19 cellular contexts compared by ENCODE assay signal in genomic region chr5:76487784-76488183, GRCh38.
DNase-seq lines count a peak whose midpoint lies in the region; ATAC-seq, FAIRE-seq and TF ChIP-seq lines count a peak whose summit lies in the region.
"Had no signal": no experiment of that assay in that cellular context is flagged by ENCODE, and none has a peak within 500 bp of the region (broad histone marks: within the 10 kb centered on the region; RNA-seq: fewer than 3 reads in every experiment).

No MANE protein-coding gene starts in this region.

- no peak for DNase-seq in D721Med (ENCODE audit: insufficient read length, low spot score)
- no peak for DNase-seq in GM12892 (ENCODE audit: insufficient read length)
- DNase-seq in NCI-H82 (lab: John Stamatoyannopoulos, UW), result peak; percentile 41
- no peak for DNase-seq in NOMO-1 treated with DMSO at 0.1 percent for 48 hours (lab: John Stamatoyannopoulos, UW; ENCODE audit: unreplicated experiment)
- no peak for DNase-seq in GM03348 (ENCODE audit: low spot score)
- DNase-seq in Right ventricle myocardium inferior (ENCODE audit: missing footprints), result no peak
- DNase-seq: C1 segment of cervical spinal cord; Calu3; CD4-positive, alpha-beta memory T cell; COR-L47; DMS53; DMS79 treated with DMSO at 0.1 percent for 48 hours; GF-D8; GOT3; H7 had no signal

- peak; percentile 37 for ATAC-seq in activated T-helper 17 cell treated with anti-CD3 and anti-CD28 coated beads, Interleukin-2, amount 50 U/mL, for 72 hours (replicated peaks)
- ATAC-seq in GM21717 (IDR thresholded peaks at IDR 0.05; ENCODE audit: unreplicated experiment) (no peak), Right ventricle myocardium inferior (no peak)
- ATAC-seq: HCT116 had no signal

- H3K4me1 Mint-ChIP-seq in activated T-helper 17 cell treated with anti-CD3 and anti-CD28 coated beads, Interleukin-2, amount 50 U/mL, for 72 hours, result peaks cover 43% of the 10 kb centered on the region

- H3K4me3 Mint-ChIP-seq in activated T-helper 17 cell treated with anti-CD3 and anti-CD28 coated beads, Interleukin-2, amount 50 U/mL, for 72 hours, result no peak overlapping the region

- peak; percentile 56 for FAIRE-seq in D721Med (lab: Jason Lieb, UNC)
- FAIRE-seq in GM12892 (lab: Jason Lieb, UNC), result peak; percentile 53
- FAIRE-seq: GM19239 had no signal

- H3K9me3 Mint-ChIP-seq in activated T-helper 17 cell treated with anti-CD3 and anti-CD28 coated beads, Interleukin-2, amount 50 U/mL, for 72 hours, result no peaks in the 10 kb centered on the region
- H3K9me3 Mint-ChIP-seq: CD4-positive, alpha-beta memory T cell had no signal

- intact Hi-C loops in Right ventricle myocardium inferior (cut with DNase I), result no loop called here

- H3K36me3 Mint-ChIP-seq in activated T-helper 17 cell treated with anti-CD3 and anti-CD28 coated beads, Interleukin-2, amount 50 U/mL, for 72 hours (ENCODE audit: low read depth), result peaks cover 20% of the 10 kb centered on the region

- TF ChIP-seq POLR2A in GM12892 (IDR thresholded peaks at IDR 0.05; ENCODE audit: low read depth, low read length), result no peak

- TF ChIP-seq CTCF in D721Med (IDR thresholded peaks at IDR 0.05; ENCODE audit: insufficient read depth, missing control alignments), result no peak

- H3K27ac Mint-ChIP-seq in activated T-helper 17 cell treated with anti-CD3 and anti-CD28 coated beads, Interleukin-2, amount 50 U/mL, for 72 hours, result peak overlapping the region; percentile 71

- no peaks in the 10 kb centered on the region for H3K27me3 Mint-ChIP-seq in activated T-helper 17 cell treated with anti-CD3 and anti-CD28 coated beads, Interleukin-2, amount 50 U/mL, for 72 hours
- H3K27me3 Mint-ChIP-seq: CD4-positive, alpha-beta memory T cell had no signal
